ENCODE assay signal across 36 cellular contexts in the genomic region with DNA sequence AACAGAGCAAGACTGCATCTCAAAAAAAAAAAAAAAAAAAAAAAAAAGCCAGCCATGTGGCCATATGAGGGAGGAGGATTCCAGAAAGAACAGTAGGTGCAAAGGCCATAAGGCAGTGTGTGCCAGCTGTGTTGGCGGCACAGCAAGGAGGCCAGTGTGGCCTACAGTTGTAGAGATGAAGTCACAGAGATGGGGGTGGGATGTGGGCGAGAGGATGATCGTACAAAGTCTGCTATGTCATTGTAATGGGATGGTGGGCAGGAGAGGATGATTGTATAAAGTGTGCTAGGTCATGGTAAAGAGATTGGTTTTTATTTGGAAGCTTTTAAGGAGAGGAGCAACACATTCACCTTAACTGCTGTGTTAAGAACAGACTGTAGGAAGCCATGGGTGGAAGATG. TPM values are rescaled to one million over a fixed set of nuclear protein-coding genes. Genes with fewer than 3 reads are reported as not detected.
"Had no signal": no experiment of that assay in that cellular context is flagged by ENCODE, and none has a peak within 500 bp of the region (broad histone marks: within the 10 kb centered on the region; RNA-seq: fewer than 3 reads in every experiment).

No MANE protein-coding gene starts in this region.

- H3K27ac ChIP-seq: ascending aorta, cardiac muscle cell, VCaP had no signal

- H3K9me3 Mint-ChIP-seq: activated CD4-positive, alpha-beta memory T cell treated with anti-CD3 and anti-CD28 coated beads, Interleukin-2, amount 10 ng/mL, durations not matched to agents 7 days and 5 days; activated CD4-positive, alpha-beta T cell treated with anti-CD3 and anti-CD28 coated beads, Interleukin-2, amount 10 ng/mL, durations not matched to agents 7 days and 5 days; activated naive CD4-positive, alpha-beta T cell treated with anti-CD3 and anti-CD28 coated beads, Interleukin-2, amount 10 ng/mL, durations not matched to agents 7 days and 5 days; activated naive CD4-positive, alpha-beta T cell treated with anti-CD3 and anti-CD28 coated beads, Interleukin-2, amount 50 U/mL, for 24 hours; activated naive CD8-positive, alpha-beta T cell treated with anti-CD3 and anti-CD28 coated beads, Interleukin-2, amount 10 ng/mL, durations not matched to agents 7 days and 5 days; activated naive CD8-positive, alpha-beta T cell treated with anti-CD3 and anti-CD28 coated beads, Interleukin-2, amount 50 U/mL, for 24 hours; activated T-cell treated with anti-CD3 and anti-CD28 coated beads, Interleukin-2, amount 50 U/mL, for 24 hours; activated T-helper 2 cell treated with anti-CD3 and anti-CD28 coated beads, Interferon-gamma antibody, Interleukin-2, Interleukin-4, amounts not matched to agents 10 μg/mL and 5 μg/mL and 100 μg/mL, durations not matched to agents 14 hours and 24 hours and 36 hours; brain; central memory CD8-positive, alpha-beta T cell had no signal

- H3K36me3 ChIP-seq: ascending aorta, cardiac muscle cell had no signal

- H3K4me3 Mint-ChIP-seq: activated CD4-positive, alpha-beta memory T cell treated with anti-CD3 and anti-CD28 coated beads, Interleukin-2, amount 10 ng/mL, durations not matched to agents 7 days and 5 days; activated CD4-positive, alpha-beta T cell treated with anti-CD3 and anti-CD28 coated beads for 36 hours; activated CD4-positive, alpha-beta T cell treated with anti-CD3 and anti-CD28 coated beads, Interleukin-2, amount 10 ng/mL, durations not matched to agents 7 days and 5 days; activated CD8-positive, alpha-beta memory T cell treated with anti-CD3 and anti-CD28 coated beads, Interleukin-2, amount 10 ng/mL, durations not matched to agents 7 days and 5 days; activated CD8-positive, alpha-beta T cell treated with anti-CD3 and anti-CD28 coated beads, Interleukin-2, amount 10 ng/mL, durations not matched to agents 7 days and 5 days; activated naive CD4-positive, alpha-beta T cell treated with anti-CD3 and anti-CD28 coated beads, Interleukin-2, amount 10 ng/mL, durations not matched to agents 7 days and 5 days; activated naive CD4-positive, alpha-beta T cell treated with anti-CD3 and anti-CD28 coated beads, Interleukin-2, amount 50 U/mL, for 24 hours; activated naive CD8-positive, alpha-beta T cell; activated naive CD8-positive, alpha-beta T cell treated with anti-CD3 and anti-CD28 coated beads, Interleukin-2, amount 10 ng/mL, durations not matched to agents 7 days and 5 days; activated naive CD8-positive, alpha-beta T cell treated with anti-CD3 and anti-CD28 coated beads, Interleukin-2, amount 50 U/mL, for 24 hours; activated T-cell treated with anti-CD3 and anti-CD28 coated beads, Interleukin-2, amount 50 U/mL, for 24 hours; brain; central memory CD8-positive, alpha-beta T cell; T-helper 17 cell had no signal

- H3K36me3 Mint-ChIP-seq: activated CD8-positive, alpha-beta memory T cell treated with anti-CD3 and anti-CD28 coated beads, Interleukin-2, amount 10 ng/mL, durations not matched to agents 7 days and 5 days; activated naive CD4-positive, alpha-beta T cell treated with anti-CD3 and anti-CD28 coated beads, Interleukin-2, amount 10 ng/mL, durations not matched to agents 7 days and 5 days; activated naive CD4-positive, alpha-beta T cell treated with anti-CD3 and anti-CD28 coated beads, Interleukin-2, amount 50 U/mL, for 24 hours; activated naive CD8-positive, alpha-beta T cell; activated naive CD8-positive, alpha-beta T cell treated with anti-CD3 and anti-CD28 coated beads, Interleukin-2, amount 10 ng/mL, durations not matched to agents 7 days and 5 days; brain had no signal

- ATAC-seq: activated CD4-positive, alpha-beta T cell treated with anti-CD3 and anti-CD28 coated beads for 36 hours; activated CD4-positive, CD25-positive, alpha-beta regulatory T cell treated with anti-CD3 and anti-CD28 coated beads, Interleukin-2, amount 50 U/mL, for 24 hours; activated CD8-positive, alpha-beta memory T cell treated with anti-CD3 and anti-CD28 coated beads, Interleukin-2, amount 10 ng/mL, durations not matched to agents 7 days and 5 days; activated CD8-positive, alpha-beta T cell treated with anti-CD3 and anti-CD28 coated beads, Interleukin-2, amount 10 ng/mL, durations not matched to agents 7 days and 5 days; activated naive CD8-positive, alpha-beta T cell treated with anti-CD3 and anti-CD28 coated beads, Interleukin-2, amount 50 U/mL, for 24 hours; T-helper 17 cell had no signal

- DNase-seq: activated CD4-positive, alpha-beta memory T cell treated with anti-CD3 and anti-CD28 coated beads, Interleukin-2, amount 10 ng/mL, durations not matched to agents 7 days and 5 days; activated CD4-positive, alpha-beta T cell treated with anti-CD3 and anti-CD28 coated beads for 1 hour; activated CD4-positive, alpha-beta T cell treated with anti-CD3 and anti-CD28 coated beads for 36 hours; activated CD4-positive, alpha-beta T cell treated with anti-CD3 and anti-CD28 coated beads for 48 hours; activated CD4-positive, alpha-beta T cell treated with anti-CD3 and anti-CD28 coated beads, Interleukin-2, amount 10 ng/mL, durations not matched to agents 7 days and 5 days; activated CD4-positive, alpha-beta T cell treated with anti-CD3 and anti-CD28 coated beads, Interleukin-2, amount 50 U/mL, for 48 hours; activated CD4-positive, CD25-positive, alpha-beta regulatory T cell; activated CD8-positive, alpha-beta memory T cell treated with anti-CD3 and anti-CD28 coated beads for 24 hours; activated CD8-positive, alpha-beta memory T cell treated with anti-CD3 and anti-CD28 coated beads, Interleukin-2, amount 10 ng/mL, durations not matched to agents 7 days and 5 days; activated CD8-positive, alpha-beta memory T cell treated with anti-CD3 and anti-CD28 coated beads, Interleukin-2, amount 50 U/mL, for 48 hours; activated CD8-positive, alpha-beta T cell treated with anti-CD3 and anti-CD28 coated beads, Interleukin-2, amount 10 ng/mL, durations not matched to agents 7 days and 5 days; activated effector memory CD4-positive, alpha-beta T cell treated with Interleukin-2 at 50 U/mL for 16 hours; activated gamma-delta T cell; activated naive CD4-positive, alpha-beta T cell treated with anti-CD3 and anti-CD28 coated beads, Interleukin-2, amount 10 ng/mL, durations not matched to agents 7 days and 5 days; activated naive CD4-positive, alpha-beta T cell treated with Interleukin-2 at 50 U/mL for 16 hours; activated naive CD8-positive, alpha-beta T cell treated with anti-CD3 and anti-CD28 coated beads, Interleukin-2, amount 10 ng/mL, durations not matched to agents 7 days and 5 days; activated naive CD8-positive, alpha-beta T cell treated with anti-CD3 and anti-CD28 coated beads, Interleukin-2, amount 50 U/mL, for 24 hours; activated T-cell treated with anti-CD3 and anti-CD28 coated beads, Interleukin-2, amount 50 U/mL, for 24 hours; activated T-cell treated with anti-CD3 and anti-CD28 coated beads, Interleukin-2, amount 50 U/mL, for 48 hours; amygdala; anterior cingulate cortex; cerebellar nuclear complex; T-helper 17 cell had no signal

- H3K27ac Mint-ChIP-seq: activated CD4-positive, alpha-beta memory T cell treated with anti-CD3 and anti-CD28 coated beads, Interleukin-2, amount 10 ng/mL, durations not matched to agents 7 days and 5 days; activated CD4-positive, alpha-beta T cell treated with anti-CD3 and anti-CD28 coated beads for 36 hours; activated CD4-positive, alpha-beta T cell treated with anti-CD3 and anti-CD28 coated beads, Interleukin-2, amount 10 ng/mL, durations not matched to agents 7 days and 5 days; activated CD8-positive, alpha-beta memory T cell treated with anti-CD3 and anti-CD28 coated beads, Interleukin-2, amount 10 ng/mL, durations not matched to agents 7 days and 5 days; activated CD8-positive, alpha-beta T cell treated with anti-CD3 and anti-CD28 coated beads, Interleukin-2, amount 10 ng/mL, durations not matched to agents 7 days and 5 days; activated naive CD4-positive, alpha-beta T cell treated with anti-CD3 and anti-CD28 coated beads, Interleukin-2, amount 10 ng/mL, durations not matched to agents 7 days and 5 days; activated naive CD4-positive, alpha-beta T cell treated with anti-CD3 and anti-CD28 coated beads, Interleukin-2, amount 50 U/mL, for 24 hours; activated naive CD8-positive, alpha-beta T cell; activated naive CD8-positive, alpha-beta T cell treated with anti-CD3 and anti-CD28 coated beads, Interleukin-2, amount 10 ng/mL, durations not matched to agents 7 days and 5 days; activated naive CD8-positive, alpha-beta T cell treated with anti-CD3 and anti-CD28 coated beads, Interleukin-2, amount 50 U/mL, for 24 hours; activated T-cell treated with anti-CD3 and anti-CD28 coated beads, Interleukin-2, amount 50 U/mL, for 24 hours; activated T-helper 2 cell treated with anti-CD3 and anti-CD28 coated beads, Interferon-gamma antibody, Interleukin-2, Interleukin-4, amounts not matched to agents 10 μg/mL and 5 μg/mL and 100 μg/mL, durations not matched to agents 14 hours and 24 hours and 36 hours; brain; T-helper 17 cell had no signal

- FAIRE-seq: bronchial epithelial cell, TTC549 had no signal

- H3K4me3 ChIP-seq: ascending aorta, cardiac muscle cell had no signal

- H3K4me1 ChIP-seq: ascending aorta had no signal

- H3K27me3 Mint-ChIP-seq: activated naive CD4-positive, alpha-beta T cell treated with anti-CD3 and anti-CD28 coated beads, Interleukin-2, amount 50 U/mL, for 24 hours; activated naive CD8-positive, alpha-beta T cell; activated T-cell treated with anti-CD3 and anti-CD28 coated beads, Interleukin-2, amount 50 U/mL, for 24 hours had no signal

- H3K9me3 ChIP-seq: ascending aorta had no signal

- H3K4me1 Mint-ChIP-seq: activated CD4-positive, alpha-beta memory T cell treated with anti-CD3 and anti-CD28 coated beads, Interleukin-2, amount 10 ng/mL, durations not matched to agents 7 days and 5 days; activated CD4-positive, alpha-beta T cell treated with anti-CD3 and anti-CD28 coated beads for 36 hours; activated CD4-positive, alpha-beta T cell treated with anti-CD3 and anti-CD28 coated beads, Interleukin-2, amount 10 ng/mL, durations not matched to agents 7 days and 5 days; activated CD8-positive, alpha-beta memory T cell treated with anti-CD3 and anti-CD28 coated beads, Interleukin-2, amount 10 ng/mL, durations not matched to agents 7 days and 5 days; activated naive CD4-positive, alpha-beta T cell treated with anti-CD3 and anti-CD28 coated beads, Interleukin-2, amount 10 ng/mL, durations not matched to agents 7 days and 5 days; activated naive CD4-positive, alpha-beta T cell treated with anti-CD3 and anti-CD28 coated beads, Interleukin-2, amount 50 U/mL, for 24 hours; activated naive CD8-positive, alpha-beta T cell treated with anti-CD3 and anti-CD28 coated beads, Interleukin-2, amount 10 ng/mL, durations not matched to agents 7 days and 5 days; activated naive CD8-positive, alpha-beta T cell treated with anti-CD3 and anti-CD28 coated beads, Interleukin-2, amount 50 U/mL, for 24 hours; brain; central memory CD8-positive, alpha-beta T cell had no signal

RNA-seq across cellular contexts. Expression of a gene that starts 9.7 kb away (rescaled TPM):
- total RNA-seq: activated CD4-positive, alpha-beta memory T cell treated with anti-CD3 and anti-CD28 coated beads, Interleukin-2, amount 10 ng/mL, durations not matched to agents 7 days and 5 days; activated T-helper 2 cell treated with anti-CD3 and anti-CD28 coated beads, Interferon-gamma antibody, Interleukin-2, Interleukin-4, amounts not matched to agents 10 μg/mL and 5 μg/mL and 100 μg/mL, durations not matched to agents 14 hours and 24 hours and 36 hours; bronchial epithelial cell; cardiac muscle cell; chondrocyte had no signal
- polyA plus RNA-seq: cardiac muscle cell had no signal

RNA-seq across cellular contexts. Expression of a gene that starts 32.1 kb away (rescaled TPM):
- total RNA-seq: activated CD4-positive, alpha-beta memory T cell treated with anti-CD3 and anti-CD28 coated beads, Interleukin-2, amount 10 ng/mL, durations not matched to agents 7 days and 5 days; activated CD4-positive, alpha-beta T cell treated with anti-CD3 and anti-CD28 coated beads, Interleukin-2, amount 10 ng/mL, durations not matched to agents 7 days and 5 days; activated CD8-positive, alpha-beta memory T cell treated with anti-CD3 and anti-CD28 coated beads, Interleukin-2, amount 10 ng/mL, durations not matched to agents 7 days and 5 days; activated CD8-positive, alpha-beta T cell treated with anti-CD3 and anti-CD28 coated beads, Interleukin-2, amount 10 ng/mL, durations not matched to agents 7 days and 5 days; activated T-helper 2 cell treated with anti-CD3 and anti-CD28 coated beads, Interferon-gamma antibody, Interleukin-2, Interleukin-4, amounts not matched to agents 10 μg/mL and 5 μg/mL and 100 μg/mL, durations not matched to agents 14 hours and 24 hours and 36 hours; ascending aorta; bronchial epithelial cell; cardiac muscle cell; chondrocyte; T-helper 1 cell treated with Interleukin-12 subunit alpha and Interleukin-12 subunit beta and Interleukin-4 antibody, amounts not matched to agents 30 ng/mL and 1 ng/mL, for 36 hours had no signal
- polyA plus RNA-seq: cardiac muscle cell had no signal
